21 cellular contexts compared by ENCODE assay signal in the genomic region with DNA sequence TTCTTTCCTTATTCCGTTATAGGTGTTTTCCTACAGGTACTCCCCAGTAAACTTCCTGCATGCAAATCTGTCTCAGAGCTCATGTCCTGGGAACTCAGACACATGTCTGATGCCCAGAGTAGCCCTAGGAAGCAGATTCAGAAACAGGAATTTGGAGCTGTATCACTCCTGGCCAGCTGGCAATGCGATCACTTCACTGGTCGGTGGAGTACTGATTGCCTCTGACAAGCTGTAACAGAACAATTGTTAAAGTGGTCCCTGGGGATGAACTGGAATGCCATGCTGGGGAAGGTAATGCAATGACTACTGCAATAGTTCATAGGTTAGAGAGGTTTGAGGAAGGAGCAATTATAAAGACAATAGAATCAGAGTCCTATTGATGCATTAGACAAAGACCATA.
A peak's percentile ranks its signal among the peaks of the same experiment; 100 is the strongest.
DNase-seq lines count a peak whose midpoint lies in the region; ATAC-seq, FAIRE-seq and TF ChIP-seq lines count a peak whose summit lies in the region.
"Had no signal": no experiment of that assay in that cellular context is flagged by ENCODE, and none has a peak within 500 bp of the region (broad histone marks: within the 10 kb centered on the region; RNA-seq: fewer than 3 reads in every experiment).

No MANE protein-coding gene starts in this region.

- H3K4me1 ChIP-seq in upper lobe of right lung (no peaks in the 10 kb centered on the region), thyroid gland (peaks cover 0 to 3% of the 10 kb centered on the region in 2 donors), pancreas (no peaks in the 10 kb centered on the region)
- H3K4me1 ChIP-seq: left ventricle myocardium inferior, SJSA1 had no signal

- DNase-seq in AG20443 (ENCODE audit: low spot score), result peak; percentile 8
- DNase-seq in NCI-H1092 treated with DMSO at 0.1 percent for 48 hours (lab: John Stamatoyannopoulos, UW), result peak; percentile 25
- DNase-seq in NCI-H345 (lab: John Stamatoyannopoulos, UW), result peak; percentile 79
- peak; percentile 42 for DNase-seq in fibroblast of gingiva (ENCODE audit: low read depth)
- no peak for DNase-seq in upper lobe of right lung
- DNase-seq in NCI-H2029 treated with DMSO at 0.1 percent for 48 hours (lab: John Stamatoyannopoulos, UW), result no peak
- no peak for DNase-seq in thyroid gland
- DNase-seq in pancreas, result no peak
- DNase-seq: CD8-positive, alpha-beta T cell; H9; left ventricle myocardium inferior; MM.1S; NCI-H526 treated with DMSO at 0.1 percent for 48 hours; nucleus accumbens; PC-3; right cardiac atrium had no signal

- TF ChIP-seq POLR2A in thyroid gland (IDR thresholded peaks at IDR 0.05), result no peak

- FAIRE-seq in pancreas (lab: Jason Lieb, UNC), result no peak
- FAIRE-seq: endothelial cell of umbilical vein, GM19239 had no signal

- no peak overlapping the region for H3K27ac ChIP-seq in upper lobe of right lung
- H3K27ac ChIP-seq in thyroid gland, result no peak overlapping the region
- H3K27ac ChIP-seq in pancreas, result no peak overlapping the region
- H3K27ac ChIP-seq: coronary artery, HL-60, left ventricle myocardium inferior, SJSA1 had no signal

- 45 to 58% methylated on average over 2 to 3 of the region's 3 CpGs for WGBS in thyroid gland, 2 donors
- 54 to 60% methylated on average over 3 of the region's 3 CpGs for WGBS in pancreas, 2 donors

- intact Hi-C loops in upper lobe of right lung (cut with DNase I) (no loop called here), thyroid gland (cut with DNase I) (no loop called here), pancreas (cut with DNase I) (no loop called here)

- H3K9me3 ChIP-seq in upper lobe of right lung, result no peaks in the 10 kb centered on the region
- H3K9me3 ChIP-seq in thyroid gland, result no peaks in the 10 kb centered on the region
- no peaks in the 10 kb centered on the region for H3K9me3 ChIP-seq in pancreas
- H3K9me3 ChIP-seq: left ventricle myocardium inferior, SJSA1 had no signal

- no peak for TF ChIP-seq CTCF in upper lobe of right lung (IDR thresholded peaks at IDR 0.05)
- TF ChIP-seq CTCF in thyroid gland (IDR thresholded peaks at IDR 0.05), result no peak
- TF ChIP-seq CTCF in pancreas (IDR thresholded peaks at IDR 0.05), result no peak

- ATAC-seq in upper lobe of right lung (no peak), pancreas (no peak)
- ATAC-seq: CD8-positive, alpha-beta T cell; PC-3 had no signal

- H3K27me3 ChIP-seq in upper lobe of right lung (no peaks in the 10 kb centered on the region), thyroid gland (no peaks in the 10 kb centered on the region), pancreas (no peaks in the 10 kb centered on the region)

- no peaks in the 10 kb centered on the region for H3K36me3 ChIP-seq in upper lobe of right lung
- no peaks in the 10 kb centered on the region for H3K36me3 ChIP-seq in thyroid gland
- no peaks in the 10 kb centered on the region for H3K36me3 ChIP-seq in pancreas
- H3K36me3 ChIP-seq: left ventricle myocardium inferior, SJSA1 had no signal

- H3K4me3 ChIP-seq in upper lobe of right lung (no peak overlapping the region), thyroid gland (replicated peaks in 1 of 3) (no peak overlapping the region), pancreas (no peak overlapping the region)
- H3K4me3 ChIP-seq: coronary artery, left ventricle myocardium inferior, SJSA1 had no signal

Comparison
In these comparisons a context has a peak if more than half of its experiments do, and no peak if none do; other contexts are left out.
1. DNase-seq: peak in AG20443 (single experiment), NCI-H1092 treated with DMSO at 0.1 percent for 48 hours (single experiment), NCI-H345 (single experiment) and fibroblast of gingiva (single experiment); none in upper lobe of right lung (single experiment), NCI-H2029 treated with DMSO at 0.1 percent for 48 hours (single experiment), thyroid gland (0 of 2) and pancreas (0 of 6).